27 cellular contexts compared by ENCODE assay signal in the genomic region with DNA sequence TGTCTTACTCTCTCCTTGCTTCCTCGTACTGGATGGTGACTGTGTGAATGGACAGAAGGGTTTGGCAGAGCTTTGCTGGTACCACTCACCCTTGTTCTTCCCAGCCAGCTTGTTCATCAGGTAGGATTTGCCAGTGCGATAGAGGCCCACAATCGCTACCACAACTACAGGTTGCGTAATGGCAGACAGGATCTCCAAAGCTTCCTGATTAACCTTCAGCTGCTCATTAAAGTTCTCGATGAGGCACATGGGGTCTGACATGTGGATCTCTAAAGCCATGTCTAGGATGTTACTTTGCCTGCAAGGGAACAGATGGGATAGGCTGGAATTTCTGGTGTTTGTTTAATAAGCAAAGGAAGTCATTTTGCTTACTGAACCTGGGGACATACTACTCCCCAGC. TPM values are rescaled to one million over a fixed set of nuclear protein-coding genes. Genes with fewer than 3 reads are reported as not detected.
DNase-seq lines count a peak whose midpoint lies in the region; ATAC-seq and TF ChIP-seq lines count a peak whose summit lies in the region.
"Had no signal": no experiment of that assay in that cellular context is flagged by ENCODE, and none has a peak within 500 bp of the region (broad histone marks: within the 10 kb centered on the region; RNA-seq: fewer than 3 reads in every experiment).

No MANE protein-coding gene starts in this region.

- POLR2A ChIA-PET in activated CD8-positive, alpha-beta T cell treated with anti-CD3 and anti-CD28 coated beads for 36 hours (lab: Charles Lee): interaction anchor here (0.6 to 9.7 kb wide), 6 partner anchors 10 to 198 kb away, joined by 4 to 114 read pairs (median 8); partner anchors contain the start of gene GBP4

- H3K79me2 ChIP-seq in GM23338 (replicated peaks; ENCODE audit: insufficient read depth): no peaks in the 10 kb centered on the region

- H3K36me3 Mint-ChIP-seq in activated T-cell treated with anti-CD3 and anti-CD28 coated beads, Interleukin-2, amount 50 U/mL, for 72 hours (ENCODE audit: insufficient read depth in 2 of 2): peaks cover 38 to 58% of the 10 kb centered on the region in 2 donors
- no peaks in the 10 kb centered on the region for H3K36me3 Mint-ChIP-seq in GM23338 (ENCODE audit: low read depth)
- peaks cover 83% of the 10 kb centered on the region for H3K36me3 Mint-ChIP-seq in activated CD8-positive, alpha-beta T cell treated with anti-CD3 and anti-CD28 coated beads for 36 hours (ENCODE audit: low read depth)
- H3K36me3 Mint-ChIP-seq: type B pancreatic cell had no signal

- H3K27ac ChIP-seq in GM23338 (ENCODE audit: low read depth): no peak overlapping the region
- H3K27ac ChIP-seq: lower lobe of right lung, stomach had no signal

- H3K36me3 ChIP-seq in GM23338 (ENCODE audit: insufficient read depth): no peaks in the 10 kb centered on the region
- H3K36me3 ChIP-seq: stomach had no signal

- H3K4me3 ChIP-seq in GM23338: no peak overlapping the region
- peak overlapping the region; percentile 12 for H3K4me3 ChIP-seq in mononuclear cell (ENCODE audit: low read length)
- H3K4me3 ChIP-seq: lower lobe of right lung had no signal

- CTCF ChIA-PET in activated CD8-positive, alpha-beta T cell treated with anti-CD3 and anti-CD28 coated beads for 36 hours (lab: Charles Lee): interaction anchor here (3.0 to 10.8 kb wide), 2 partner anchors 10 to 88 kb away, joined by 11 to 102 read pairs; no protein-coding TSS in a partner anchor

- H3K4me1 Mint-ChIP-seq in activated T-cell treated with anti-CD3 and anti-CD28 coated beads, Interleukin-2, amount 50 U/mL, for 72 hours (ENCODE audit: low read depth): peaks cover 57% of the 10 kb centered on the region
- H3K4me1 Mint-ChIP-seq in GM23338: no peaks in the 10 kb centered on the region
- peaks cover 51% of the 10 kb centered on the region for H3K4me1 Mint-ChIP-seq in activated CD8-positive, alpha-beta T cell treated with anti-CD3 and anti-CD28 coated beads for 36 hours (ENCODE audit: low read depth)

- intact Hi-C loops in activated CD8-positive, alpha-beta T cell treated with anti-CD3 and anti-CD28 coated beads for 36 hours (cut with micrococcal nuclease): no loop called here

- no peaks in the 10 kb centered on the region for H3K27me3 ChIP-seq in GM23338 (ENCODE audit: insufficient read depth)
- no peaks in the 10 kb centered on the region for H3K27me3 ChIP-seq in mononuclear cell (ENCODE audit: insufficient read depth, low read length)
- H3K27me3 ChIP-seq: stomach had no signal

- ATAC-seq in activated T-cell treated with anti-CD3 and anti-CD28 coated beads, Interleukin-2, amount 50 U/mL, for 72 hours (replicated peaks in 1 of 2): no peak
- ATAC-seq in GM23338 (no peak), HG03095 (IDR thresholded peaks at IDR 0.05; ENCODE audit: unreplicated experiment) (no peak)
- no peak for ATAC-seq in activated CD8-positive, alpha-beta T cell treated with anti-CD3 and anti-CD28 coated beads for 36 hours
- ATAC-seq: HCT116, lower lobe of right lung had no signal

- H3K9me3 ChIP-seq in mononuclear cell (ENCODE audit: low read depth, low read length): no peaks in the 10 kb centered on the region
- H3K9me3 ChIP-seq: lower lobe of right lung, stomach had no signal

- peaks cover 3% of the 10 kb centered on the region in 2 donors for H3K9me3 Mint-ChIP-seq in activated T-cell treated with anti-CD3 and anti-CD28 coated beads, Interleukin-2, amount 50 U/mL, for 72 hours
- H3K9me3 Mint-ChIP-seq in GM23338: 0 out of 3 replicates have a peak, but pooled peaks cover 3% of the 10 kb centered on the region
- peaks cover 3% of the 10 kb centered on the region for H3K9me3 Mint-ChIP-seq in activated CD8-positive, alpha-beta T cell treated with anti-CD3 and anti-CD28 coated beads for 36 hours

- no peaks in the 10 kb centered on the region for H3F3A ChIP-seq in GM23338 (replicated peaks; ENCODE audit: low read depth)

- H4K20me1 ChIP-seq in GM23338 (replicated peaks; ENCODE audit: insufficient read depth): no peaks in the 10 kb centered on the region

- peak overlapping the region; percentile 39 to 97 for H3K4me3 Mint-ChIP-seq in activated T-cell treated with anti-CD3 and anti-CD28 coated beads, Interleukin-2, amount 50 U/mL, for 72 hours
- H3K4me3 Mint-ChIP-seq in GM23338: no peak overlapping the region
- H3K4me3 Mint-ChIP-seq in activated CD8-positive, alpha-beta T cell treated with anti-CD3 and anti-CD28 coated beads for 36 hours: peak overlapping the region; percentile 100
- H3K4me3 Mint-ChIP-seq: type B pancreatic cell had no signal

- H3K9me2 ChIP-seq in GM23338 (ENCODE audit: insufficient read depth): no peaks in the 10 kb centered on the region

- DNase-seq in activated T-cell treated with anti-CD3 and anti-CD28 coated beads, Interleukin-2, amount 50 U/mL, for 72 hours: no peak
- DNase-seq in activated T-cell treated with anti-CD3 and anti-CD28 coated beads for 4 hours: no peak
- no peak for DNase-seq in GM23338 (ENCODE audit: low spot score)
- no peak for DNase-seq in activated CD8-positive, alpha-beta T cell treated with anti-CD3 and anti-CD28 coated beads for 36 hours
- DNase-seq in NCI-H524 treated with DMSO at 0.1 percent for 48 hours (lab: John Stamatoyannopoulos, UW): no peak
- no peak for DNase-seq in CD1c-positive myeloid dendritic cell (ENCODE audit: extremely low spot score)
- DNase-seq: activated CD8-positive, alpha-beta memory T cell treated with anti-CD3 and anti-CD28 coated beads for 24 hours; activated gamma-delta T cell; cerebellar nuclear complex; DMS79 treated with DMSO at 0.1 percent for 48 hours; erythroblast; foreskin melanocyte; hippocampal formation; islet precursor cell; lower lobe of right lung; MM.1S; NCI-H1930; NCI-H2227 treated with DMSO at 0.1 percent for 48 hours; NCI-H774; nucleus accumbens; Right ventricle myocardium superior; stimulated activated CD4-positive, alpha-beta T cell treated with anti-CD3 and anti-CD28 coated beads, Interleukin-4, amount 100 ng/mL, for 1 hour; stomach had no signal

- no peak overlapping the region for H2AFZ ChIP-seq in GM23338

- H3K4me1 ChIP-seq in GM23338 (ENCODE audit: insufficient read depth) (no peaks in the 10 kb centered on the region), mononuclear cell (ENCODE audit: insufficient read depth, low read length) (peaks cover 22% of the 10 kb centered on the region)

- H3K27me3 Mint-ChIP-seq in activated T-cell treated with anti-CD3 and anti-CD28 coated beads, Interleukin-2, amount 50 U/mL, for 72 hours (ENCODE audit: low read depth): no peaks in the 10 kb centered on the region
- no peaks in the 10 kb centered on the region for H3K27me3 Mint-ChIP-seq in GM23338 (ENCODE audit: insufficient read depth, low read depth, poor library complexity)
- no peaks in the 10 kb centered on the region for H3K27me3 Mint-ChIP-seq in activated CD8-positive, alpha-beta T cell treated with anti-CD3 and anti-CD28 coated beads for 36 hours
- H3K27me3 Mint-ChIP-seq: type B pancreatic cell had no signal

- H3K27ac Mint-ChIP-seq in activated T-cell treated with anti-CD3 and anti-CD28 coated beads, Interleukin-2, amount 50 U/mL, for 72 hours: peak overlapping the region; percentile 30
- H3K27ac Mint-ChIP-seq in GM23338: peak overlapping the region; percentile 63; the same call in 1 of the 2 replicates
- H3K27ac Mint-ChIP-seq in activated CD8-positive, alpha-beta T cell treated with anti-CD3 and anti-CD28 coated beads for 36 hours: peak overlapping the region; percentile 89
- H3K27ac Mint-ChIP-seq: type B pancreatic cell had no signal

- no peak overlapping the region for H3K4me2 ChIP-seq in GM23338

- TF ChIP-seq CTCF in GM23338 (conservative IDR thresholded peaks at IDR 0.05; ENCODE audit: low read depth in 2 of 2): no peak
- no peak for TF ChIP-seq CTCF in activated CD8-positive, alpha-beta T cell treated with anti-CD3 and anti-CD28 coated beads for 36 hours (IDR thresholded peaks at IDR 0.05)

TF ChIP-seq in GM23338, 12 proteins besides CTCF, POLR2A, EP300 and RAD21 (continues in another document):
- TF ChIP-seq EZH2phosphoT487 (IDR thresholded peaks at IDR 0.05; ENCODE audit: unreplicated experiment): no peak
- TF ChIP-seq EZH2 (IDR thresholded peaks at IDR 0.05; ENCODE audit: low read depth, unreplicated experiment): no peak
- TF ChIP-seq NANOG (IDR thresholded peaks at IDR 0.05; ENCODE audit: borderline replicate concordance): no peak
- TF ChIP-seq ZNF331 (CRISPR knock-in tag; IDR thresholded peaks at IDR 0.05; ENCODE audit: low read depth): no peak
- no peak for TF ChIP-seq STAT1 (IDR thresholded peaks at IDR 0.05; ENCODE audit: unreplicated experiment)
- no peak for TF ChIP-seq JUNB (IDR thresholded peaks at IDR 0.05; ENCODE audit: unreplicated experiment)
- TF ChIP-seq CREB1 (CRISPR knock-in tag; IDR thresholded peaks at IDR 0.05; ENCODE audit: low read depth): no peak
- no peak for TF ChIP-seq REST (IDR thresholded peaks at IDR 0.05; ENCODE audit: unreplicated experiment)

RNA-seq across cellular contexts. Expression of gene GBP5, which starts 3.4 kb away (rescaled TPM):
- 100 to 1,000 TPM; 135 to 209 TPM for total RNA-seq in activated T-cell treated with anti-CD3 and anti-CD28 coated beads, Interleukin-2, amount 50 U/mL, for 72 hours
- not detected in 2 replicates for total RNA-seq in GM23338 (2014; rRNA removed; shearing (Covaris generic))
- polyA plus RNA-seq in GM23338 (2016; fragmentation: Nextera tagmentation; extraction: Ambion mirVana): not detected in 2 replicates
- total RNA-seq in activated CD8-positive, alpha-beta T cell treated with anti-CD3 and anti-CD28 coated beads for 36 hours: 100 to 1,000 TPM; 163 to 174 TPM
- 62.4 TPM for total RNA-seq in mononuclear cell

Comparison
In these comparisons a context has a peak if more than half of its experiments do, and no peak if none do; other contexts are left out.
1. H3K27ac Mint-ChIP-seq: peak in every context shown above with its lines; median percentile 89 in activated CD8-positive, alpha-beta T cell treated with anti-CD3 and anti-CD28 coated beads for 36 hours; 63 in GM23338; 30 in activated T-cell treated with anti-CD3 and anti-CD28 coated beads, Interleukin-2, amount 50 U/mL, for 72 hours.
2. RNA of gene GBP5, which starts 3.4 kb away (total RNA-seq): 135 to 209 TPM in activated T-cell treated with anti-CD3 and anti-CD28 coated beads, Interleukin-2, amount 50 U/mL, for 72 hours, 163 to 174 TPM in activated CD8-positive, alpha-beta T cell treated with anti-CD3 and anti-CD28 coated beads for 36 hours and 62.4 TPM in mononuclear cell (single experiment); not detected in GM23338; every median in the first group is over 10 times any median in the second.